23 cellular contexts compared by ENCODE assay signal in the genomic region with DNA sequence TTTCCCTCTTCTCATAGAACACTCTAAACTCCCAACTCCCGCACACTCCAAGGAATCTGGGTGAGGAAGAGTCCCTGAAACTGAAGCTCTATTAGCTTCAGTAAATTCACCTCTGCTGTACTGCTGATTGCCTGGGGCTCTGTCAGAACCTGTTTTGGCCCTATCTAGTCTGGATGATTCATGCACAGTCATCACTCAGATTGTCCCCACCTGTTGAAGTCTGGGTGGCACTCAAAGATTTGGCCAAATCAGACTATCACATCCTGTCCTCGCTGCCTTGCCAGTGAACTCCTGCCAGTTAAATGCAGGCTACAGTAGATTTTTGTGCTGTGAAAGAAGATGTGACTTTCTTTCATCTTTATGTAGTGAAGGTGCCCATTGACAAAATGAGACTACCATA.
DNase-seq lines count a peak whose midpoint lies in the region; ATAC-seq, FAIRE-seq and TF ChIP-seq lines count a peak whose summit lies in the region.
"Had no signal": no experiment of that assay in that cellular context is flagged by ENCODE, and none has a peak within 500 bp of the region (broad histone marks: within the 10 kb centered on the region; RNA-seq: fewer than 3 reads in every experiment).

No MANE protein-coding gene starts in this region.

- H3K4me3 ChIP-seq in PC-9 (no peak overlapping the region), fibroblast of pulmonary artery (replicated peaks; ENCODE audit: low read depth, low read length) (no peak overlapping the region)
- H3K4me3 ChIP-seq: ascending aorta, colonic mucosa, lung had no signal

- H3F3A ChIP-seq in PC-9 (ENCODE audit: insufficient read depth, low read depth) = peaks cover 15% of the 10 kb centered on the region; the same call in 1 of the 2 replicates

- POLR2A ChIA-PET in PC-9 (lab: Charles Lee; ENCODE audit: unreplicated experiment) = interaction anchor here (0.6 kb wide), 1 partner anchor 28 kb away, joined by 3 read pairs; no protein-coding TSS in a partner anchor

- no peak overlapping the region for H3K4me3 Mint-ChIP-seq in activated T-cell treated with anti-CD3 and anti-CD28 coated beads, Interleukin-2, amount 50 U/mL, for 72 hours
- no peak overlapping the region for H3K4me3 Mint-ChIP-seq in activated T-cell treated with anti-CD3 and anti-CD28 coated beads, Interleukin-2, amount 50 U/mL, for 24 hours
- H3K4me3 Mint-ChIP-seq in stimulated activated effector memory CD8-positive, alpha-beta T cell treated with anti-CD3 and anti-CD28 coated beads, Interleukin-12 subunit alpha, Interleukin-12 subunit beta, amount 100 ng/mL, for 72 hours = no peak overlapping the region
- H3K4me3 Mint-ChIP-seq: activated CD4-positive, alpha-beta memory T cell treated with anti-CD3 and anti-CD28 coated beads, Interleukin-2, amount 10 ng/mL, durations not matched to agents 7 days and 5 days; natural killer cell had no signal

- DNase-seq in activated T-cell treated with anti-CD3 and anti-CD28 coated beads, Interleukin-2, amount 50 U/mL, for 72 hours = peak; percentile 0 to 5
- no peak for DNase-seq in activated T-cell treated with anti-CD3 and anti-CD28 coated beads, Interleukin-2, amount 50 U/mL, for 24 hours
- DNase-seq in PC-9 = peak; percentile 59 to 79
- DNase-seq in fibroblast of pulmonary artery (ENCODE audit: low read depth) = peak; percentile 6
- DNase-seq in stimulated activated effector memory CD8-positive, alpha-beta T cell treated with anti-CD3 and anti-CD28 coated beads, Interleukin-12 subunit alpha, Interleukin-12 subunit beta, amount 100 ng/mL, for 72 hours (ENCODE audit: low spot score in 2 of 2) = no peak
- no peak for DNase-seq in activated CD8-positive, alpha-beta memory T cell treated with anti-CD3 and anti-CD28 coated beads, Interleukin-2, amount 50 U/mL, for 48 hours
- DNase-seq in HTR-8/SVneo (ENCODE audit: insufficient read length, low spot score) = no peak
- DNase-seq: activated CD4-positive, alpha-beta memory T cell treated with anti-CD3 and anti-CD28 coated beads, Interleukin-2, amount 10 ng/mL, durations not matched to agents 7 days and 5 days; activated effector memory CD4-positive, alpha-beta T cell treated with anti-CD3 and anti-CD28 coated beads, Interleukin-2, amount 50 U/mL, for 16 hours; colonic mucosa; Karpas-422; natural killer cell; NCI-H1694 treated with DMSO at 0.1 percent for 48 hours; NCI-H524 treated with DMSO at 0.1 percent for 48 hours; OCI-M1; retina had no signal

- FAIRE-seq in HTR-8/SVneo (lab: Jason Lieb, UNC) = no peak
- FAIRE-seq: endothelial cell of umbilical vein, G401.6, GM12892, H54 had no signal

- H3K27me3 Mint-ChIP-seq in activated T-cell treated with anti-CD3 and anti-CD28 coated beads, Interleukin-2, amount 50 U/mL, for 72 hours (ENCODE audit: low read depth) = peaks cover 22% of the 10 kb centered on the region
- no peaks in the 10 kb centered on the region for H3K27me3 Mint-ChIP-seq in activated T-cell treated with anti-CD3 and anti-CD28 coated beads, Interleukin-2, amount 50 U/mL, for 24 hours

- H3K4me1 ChIP-seq in PC-9 (replicated peaks; ENCODE audit: insufficient read depth) = peaks cover 19% of the 10 kb centered on the region
- H3K4me1 ChIP-seq: ascending aorta, colonic mucosa had no signal

- peak; percentile 71 to 83 for ATAC-seq in activated T-cell treated with anti-CD3 and anti-CD28 coated beads, Interleukin-2, amount 50 U/mL, for 72 hours (replicated peaks in 1 of 2)
- ATAC-seq in stimulated activated effector memory CD8-positive, alpha-beta T cell treated with anti-CD3 and anti-CD28 coated beads, Interleukin-12 subunit alpha, Interleukin-12 subunit beta, amount 100 ng/mL, for 72 hours = peak; percentile 81
- no peak for ATAC-seq in GM21576 (IDR thresholded peaks at IDR 0.05; ENCODE audit: unreplicated experiment)
- ATAC-seq: natural killer cell had no signal

- no peaks in the 10 kb centered on the region for H3K36me3 Mint-ChIP-seq in activated T-cell treated with anti-CD3 and anti-CD28 coated beads, Interleukin-2, amount 50 U/mL, for 72 hours (ENCODE audit: insufficient read depth in 2 of 2)
- no peaks in the 10 kb centered on the region for H3K36me3 Mint-ChIP-seq in activated T-cell treated with anti-CD3 and anti-CD28 coated beads, Interleukin-2, amount 50 U/mL, for 24 hours (ENCODE audit: low read depth)
- no peaks in the 10 kb centered on the region for H3K36me3 Mint-ChIP-seq in stimulated activated effector memory CD8-positive, alpha-beta T cell treated with anti-CD3 and anti-CD28 coated beads, Interleukin-12 subunit alpha, Interleukin-12 subunit beta, amount 100 ng/mL, for 72 hours
- H3K36me3 Mint-ChIP-seq: natural killer cell had no signal

- intact Hi-C loops in PC-9 (cut with micrococcal nuclease; ENCODE audit: unreplicated experiment) = loop anchor here (10.0 kb wide), 1 partner anchor 153 kb away; no protein-coding TSS in a partner anchor

- H3K27ac ChIP-seq in PC-9 = peak overlapping the region; percentile 22; the same call in 1 of the 2 replicates
- H3K27ac ChIP-seq: ascending aorta, colonic mucosa had no signal

- H4K20me1 ChIP-seq in PC-9 (ENCODE audit: insufficient read depth) = no peaks in the 10 kb centered on the region

- no peaks in the 10 kb centered on the region for H3K36me3 ChIP-seq in PC-9 (ENCODE audit: low read depth)
- H3K36me3 ChIP-seq: ascending aorta, colonic mucosa had no signal

- H3K27ac Mint-ChIP-seq in activated T-cell treated with anti-CD3 and anti-CD28 coated beads, Interleukin-2, amount 50 U/mL, for 72 hours = no peak overlapping the region
- H3K27ac Mint-ChIP-seq in activated T-cell treated with anti-CD3 and anti-CD28 coated beads, Interleukin-2, amount 50 U/mL, for 24 hours = no peak overlapping the region
- H3K27ac Mint-ChIP-seq in stimulated activated effector memory CD8-positive, alpha-beta T cell treated with anti-CD3 and anti-CD28 coated beads, Interleukin-12 subunit alpha, Interleukin-12 subunit beta, amount 100 ng/mL, for 72 hours = no peak overlapping the region
- H3K27ac Mint-ChIP-seq: activated CD4-positive, alpha-beta memory T cell treated with anti-CD3 and anti-CD28 coated beads, Interleukin-2, amount 10 ng/mL, durations not matched to agents 7 days and 5 days; natural killer cell had no signal

- TF ChIP-seq CTCF in PC-9 (conservative IDR thresholded peaks at IDR 0.05) = no peak
- TF ChIP-seq CTCF in fibroblast of pulmonary artery (IDR thresholded peaks at IDR 0.05; ENCODE audit: low read length, missing control alignments) = no peak

- H2AFZ ChIP-seq in PC-9 = no peak overlapping the region

- H3K27me3 ChIP-seq in PC-9 (ENCODE audit: insufficient read depth, low read depth) = no peaks in the 10 kb centered on the region
- H3K27me3 ChIP-seq: ascending aorta, colonic mucosa had no signal

- no peaks in the 10 kb centered on the region; the same call in 1 of the 2 replicates for H3K9me3 ChIP-seq in PC-9 (ENCODE audit: insufficient read depth, low read depth)
- H3K9me3 ChIP-seq: ascending aorta, colonic mucosa had no signal

- H3K4me2 ChIP-seq in PC-9 = peak overlapping the region; percentile 48

- no TSS peak for BruUV-seq in PC-9 (replicated peaks; lab: Mats Ljungman, UMichigan)

- no peaks in the 10 kb centered on the region for H3K9me2 ChIP-seq in PC-9 (ENCODE audit: insufficient read depth)

- CTCF ChIA-PET in PC-9 (lab: Charles Lee) = no interaction called here

- no peaks in the 10 kb centered on the region for H3K79me2 ChIP-seq in PC-9 (ENCODE audit: low read depth)

- H3K9me3 Mint-ChIP-seq in activated T-cell treated with anti-CD3 and anti-CD28 coated beads, Interleukin-2, amount 50 U/mL, for 72 hours = peaks cover 0 to 2% of the 10 kb centered on the region in 2 donors
- no peaks in the 10 kb centered on the region for H3K9me3 Mint-ChIP-seq in activated T-cell treated with anti-CD3 and anti-CD28 coated beads, Interleukin-2, amount 50 U/mL, for 24 hours
- peaks cover 3% of the 10 kb centered on the region for H3K9me3 Mint-ChIP-seq in stimulated activated effector memory CD8-positive, alpha-beta T cell treated with anti-CD3 and anti-CD28 coated beads, Interleukin-12 subunit alpha, Interleukin-12 subunit beta, amount 100 ng/mL, for 72 hours
- H3K9me3 Mint-ChIP-seq: activated CD4-positive, alpha-beta memory T cell treated with anti-CD3 and anti-CD28 coated beads, Interleukin-2, amount 10 ng/mL, durations not matched to agents 7 days and 5 days had no signal

- peaks cover 10% of the 10 kb centered on the region for H3K4me1 Mint-ChIP-seq in activated T-cell treated with anti-CD3 and anti-CD28 coated beads, Interleukin-2, amount 50 U/mL, for 72 hours (ENCODE audit: low read depth)
- no peaks in the 10 kb centered on the region for H3K4me1 Mint-ChIP-seq in activated T-cell treated with anti-CD3 and anti-CD28 coated beads, Interleukin-2, amount 50 U/mL, for 24 hours (ENCODE audit: low read depth)
- H3K4me1 Mint-ChIP-seq in stimulated activated effector memory CD8-positive, alpha-beta T cell treated with anti-CD3 and anti-CD28 coated beads, Interleukin-12 subunit alpha, Interleukin-12 subunit beta, amount 100 ng/mL, for 72 hours = no peaks in the 10 kb centered on the region
- H3K4me1 Mint-ChIP-seq: activated CD4-positive, alpha-beta memory T cell treated with anti-CD3 and anti-CD28 coated beads, Interleukin-2, amount 10 ng/mL, durations not matched to agents 7 days and 5 days; natural killer cell had no signal

Comparison
In these comparisons a context has a peak if more than half of its experiments do, and no peak if none do; other contexts are left out.
1. DNase-seq: peak in activated T-cell treated with anti-CD3 and anti-CD28 coated beads, Interleukin-2, amount 50 U/mL, for 72 hours (2 of 2), PC-9 (2 of 2) and fibroblast of pulmonary artery (single experiment); none in activated T-cell treated with anti-CD3 and anti-CD28 coated beads, Interleukin-2, amount 50 U/mL, for 24 hours (single experiment), stimulated activated effector memory CD8-positive, alpha-beta T cell treated with anti-CD3 and anti-CD28 coated beads, Interleukin-12 subunit alpha, Interleukin-12 subunit beta, amount 100 ng/mL, for 72 hours (0 of 2), activated CD8-positive, alpha-beta memory T cell treated with anti-CD3 and anti-CD28 coated beads, Interleukin-2, amount 50 U/mL, for 48 hours (single experiment) and HTR-8/SVneo (single experiment).